9 cellular contexts compared by ENCODE assay signal in genomic region chr18:27778441-27778840, GRCh38.
A peak's percentile ranks its signal among the peaks of the same experiment; 100 is the strongest.
DNase-seq lines count a peak whose midpoint lies in the region; ATAC-seq and TF ChIP-seq lines count a peak whose summit lies in the region.
"Had no signal": no experiment of that assay in that cellular context is flagged by ENCODE, and none has a peak within 500 bp of the region (broad histone marks: within the 10 kb centered on the region; RNA-seq: fewer than 3 reads in every experiment).

No MANE protein-coding gene starts in this region.

- CTCF ChIA-PET in HEK293 (lab: Yijun Ruan, JAX): interaction anchor here (0.9 to 1.4 kb wide), 4 partner anchors 10 to 29 kb away, joined by 3 to 5 read pairs (median 4); no protein-coding TSS in a partner anchor
- CTCF ChIA-PET in OCI-LY7 (lab: Charles Lee; ENCODE audit: unreplicated experiment): no interaction called here

- DNase-seq in OCI-LY7 (ENCODE audit: low spot score) (no peak), fibroblast of pulmonary artery (ENCODE audit: low read depth) (peak; percentile 47), renal cortical epithelial cell (ENCODE audit: low read depth) (peak; percentile 37), T-helper 1 cell (no peak), midbrain (lab: John Stamatoyannopoulos, UW) (no peak)
- DNase-seq: activated CD4-positive, alpha-beta T cell treated with anti-CD3 and anti-CD28 coated beads for 4 hours; NCI-H1436 treated with DMSO at 0.1 percent for 48 hours had no signal

- no peak overlapping the region for H3K4me2 ChIP-seq in OCI-LY7 (ENCODE audit: low read length)

- H3K4me3 ChIP-seq in HEK293 (ENCODE audit: low read depth, low read length): no peak overlapping the region
- no peak overlapping the region for H3K4me3 ChIP-seq in OCI-LY7 (ENCODE audit: low read depth, low read length, poor library complexity, severe bottlenecking)
- H3K4me3 ChIP-seq in fibroblast of pulmonary artery (replicated peaks; ENCODE audit: low read depth, low read length): no peak overlapping the region

- intact Hi-C loops in OCI-LY7 (cut with micrococcal nuclease; ENCODE audit: unreplicated experiment): no loop called here

- no TSS peak for BruUV-seq in OCI-LY7 (replicated peaks; lab: Mats Ljungman, UMichigan)

- TF ChIP-seq CTCF in HEK293 (tag by site-specific recombination; IDR thresholded peaks at IDR 0.05): peak; percentile 24; the same call in 1 of the 2 replicates
- TF ChIP-seq CTCF in OCI-LY7 (conservative IDR thresholded peaks at IDR 0.05; ENCODE audit: low read length): 0 out of 2 replicates have a peak, but pooled peaks have one; percentile 21
- peak; percentile 66 for TF ChIP-seq CTCF in fibroblast of pulmonary artery (IDR thresholded peaks at IDR 0.05; ENCODE audit: low read length, missing control alignments)

- no peaks in the 10 kb centered on the region for H4K20me1 ChIP-seq in OCI-LY7 (ENCODE audit: insufficient read depth, low read length)

- H3K9me3 ChIP-seq in HEK293 (ENCODE audit: control insufficient read depth, insufficient read depth, low read depth, low read length) (no peaks in the 10 kb centered on the region), OCI-LY7 (ENCODE audit: low read length) (no peaks in the 10 kb centered on the region)

- no peak for ATAC-seq in HG03280 (IDR thresholded peaks at IDR 0.05; ENCODE audit: unreplicated experiment)

- H3K4me1 ChIP-seq in HEK293 (ENCODE audit: control insufficient read depth, insufficient read depth, low read length) (no peaks in the 10 kb centered on the region), OCI-LY7 (ENCODE audit: insufficient read depth, low read length, poor library complexity, severe bottlenecking) (no peaks in the 10 kb centered on the region)

- H3K27ac ChIP-seq in HEK293 (ENCODE audit: extremely low read depth, low read depth, low read length): no peak overlapping the region
- no peak overlapping the region for H3K27ac ChIP-seq in OCI-LY7 (ENCODE audit: low read depth, low read length, poor library complexity, severe bottlenecking)

- no peaks in the 10 kb centered on the region for H3K79me2 ChIP-seq in OCI-LY7 (ENCODE audit: insufficient read depth, low read depth, low read length)

- no peaks in the 10 kb centered on the region for H3K36me3 ChIP-seq in HEK293 (ENCODE audit: control insufficient read depth in 2 of 2, insufficient read depth in 1 of 2, low read length in 2 of 2)
- H3K36me3 ChIP-seq in OCI-LY7 (ENCODE audit: insufficient read depth, low read length): no peaks in the 10 kb centered on the region

- no peak overlapping the region for H2AFZ ChIP-seq in OCI-LY7 (ENCODE audit: low read length)

- POLR2A ChIA-PET in HEK293 (lab: Yijun Ruan, JAX): no interaction called here
- POLR2A ChIA-PET in OCI-LY7 (lab: Charles Lee): interaction anchor here (1.0 kb wide), 1 partner anchor 262 kb away, joined by 3 read pairs; no protein-coding TSS in a partner anchor

- H3K9me2 ChIP-seq in OCI-LY7 (ENCODE audit: insufficient read depth, low read length): no peaks in the 10 kb centered on the region

TF ChIP-seq in HEK293, 187 proteins besides CTCF, POLR2A, EP300 and RAD21:
- no peak for TF ChIP-seq ZNF426 (tag by site-specific recombination; IDR thresholded peaks at IDR 0.05)
- no peak for TF ChIP-seq ZNF701 (tag by site-specific recombination; IDR thresholded peaks at IDR 0.05)
- TF ChIP-seq ZNF529 (tag by site-specific recombination; IDR thresholded peaks at IDR 0.05; ENCODE audit: insufficient replicate concordance): no peak
- no peak for TF ChIP-seq KLF7 (tag by site-specific recombination; IDR thresholded peaks at IDR 0.05; ENCODE audit: borderline replicate concordance)
- no peak for TF ChIP-seq ZNF677 (tag by site-specific recombination; IDR thresholded peaks at IDR 0.05)
- no peak for TF ChIP-seq YY2 (tag by site-specific recombination; IDR thresholded peaks at IDR 0.05)
- no peak for TF ChIP-seq ZNF843 (tag by site-specific recombination; IDR thresholded peaks at IDR 0.05)
- no peak for TF ChIP-seq ZNF433 (tag by site-specific recombination; IDR thresholded peaks at IDR 0.05; ENCODE audit: low read depth)
- no peak for TF ChIP-seq ZNF354C (tag by site-specific recombination; IDR thresholded peaks at IDR 0.05; ENCODE audit: borderline replicate concordance, low read depth)
- TF ChIP-seq SP7 (tag by site-specific recombination; IDR thresholded peaks at IDR 0.05): no peak
- TF ChIP-seq ZNF335 (tag by site-specific recombination; conservative IDR thresholded peaks at IDR 0.05): no peak
- TF ChIP-seq PRDM1 (tag by site-specific recombination; IDR thresholded peaks at IDR 0.05): no peak
- TF ChIP-seq ZNF10 (tag by site-specific recombination; IDR thresholded peaks at IDR 0.05): no peak
- TF ChIP-seq ZNF211 (tag by site-specific recombination; IDR thresholded peaks at IDR 0.05; ENCODE audit: low read depth): no peak
- no peak for TF ChIP-seq ZSCAN23 (tag by site-specific recombination; IDR thresholded peaks at IDR 0.05)

Comparison
In these comparisons a context has a peak if more than half of its experiments do, and no peak if none do; other contexts are left out.
1. DNase-seq: peak in fibroblast of pulmonary artery (single experiment) and renal cortical epithelial cell (single experiment); none in OCI-LY7 (single experiment), T-helper 1 cell (0 of 5) and midbrain (single experiment).
2. Peak in every context shown above with its lines, with median percentiles within 50 percentile points of each other: CTCF ChIP-seq.